ENCODE assay signal across 1 cellular context in genomic region chr5:112240011-112240410, GRCh38.
TF ChIP-seq lines count a peak whose summit lies in the region.

No MANE protein-coding gene starts in this region.

TF ChIP-seq in GM23338, 12 proteins besides CTCF, POLR2A, EP300 and RAD21 (continued from another document):
- TF ChIP-seq, protein P1, sequence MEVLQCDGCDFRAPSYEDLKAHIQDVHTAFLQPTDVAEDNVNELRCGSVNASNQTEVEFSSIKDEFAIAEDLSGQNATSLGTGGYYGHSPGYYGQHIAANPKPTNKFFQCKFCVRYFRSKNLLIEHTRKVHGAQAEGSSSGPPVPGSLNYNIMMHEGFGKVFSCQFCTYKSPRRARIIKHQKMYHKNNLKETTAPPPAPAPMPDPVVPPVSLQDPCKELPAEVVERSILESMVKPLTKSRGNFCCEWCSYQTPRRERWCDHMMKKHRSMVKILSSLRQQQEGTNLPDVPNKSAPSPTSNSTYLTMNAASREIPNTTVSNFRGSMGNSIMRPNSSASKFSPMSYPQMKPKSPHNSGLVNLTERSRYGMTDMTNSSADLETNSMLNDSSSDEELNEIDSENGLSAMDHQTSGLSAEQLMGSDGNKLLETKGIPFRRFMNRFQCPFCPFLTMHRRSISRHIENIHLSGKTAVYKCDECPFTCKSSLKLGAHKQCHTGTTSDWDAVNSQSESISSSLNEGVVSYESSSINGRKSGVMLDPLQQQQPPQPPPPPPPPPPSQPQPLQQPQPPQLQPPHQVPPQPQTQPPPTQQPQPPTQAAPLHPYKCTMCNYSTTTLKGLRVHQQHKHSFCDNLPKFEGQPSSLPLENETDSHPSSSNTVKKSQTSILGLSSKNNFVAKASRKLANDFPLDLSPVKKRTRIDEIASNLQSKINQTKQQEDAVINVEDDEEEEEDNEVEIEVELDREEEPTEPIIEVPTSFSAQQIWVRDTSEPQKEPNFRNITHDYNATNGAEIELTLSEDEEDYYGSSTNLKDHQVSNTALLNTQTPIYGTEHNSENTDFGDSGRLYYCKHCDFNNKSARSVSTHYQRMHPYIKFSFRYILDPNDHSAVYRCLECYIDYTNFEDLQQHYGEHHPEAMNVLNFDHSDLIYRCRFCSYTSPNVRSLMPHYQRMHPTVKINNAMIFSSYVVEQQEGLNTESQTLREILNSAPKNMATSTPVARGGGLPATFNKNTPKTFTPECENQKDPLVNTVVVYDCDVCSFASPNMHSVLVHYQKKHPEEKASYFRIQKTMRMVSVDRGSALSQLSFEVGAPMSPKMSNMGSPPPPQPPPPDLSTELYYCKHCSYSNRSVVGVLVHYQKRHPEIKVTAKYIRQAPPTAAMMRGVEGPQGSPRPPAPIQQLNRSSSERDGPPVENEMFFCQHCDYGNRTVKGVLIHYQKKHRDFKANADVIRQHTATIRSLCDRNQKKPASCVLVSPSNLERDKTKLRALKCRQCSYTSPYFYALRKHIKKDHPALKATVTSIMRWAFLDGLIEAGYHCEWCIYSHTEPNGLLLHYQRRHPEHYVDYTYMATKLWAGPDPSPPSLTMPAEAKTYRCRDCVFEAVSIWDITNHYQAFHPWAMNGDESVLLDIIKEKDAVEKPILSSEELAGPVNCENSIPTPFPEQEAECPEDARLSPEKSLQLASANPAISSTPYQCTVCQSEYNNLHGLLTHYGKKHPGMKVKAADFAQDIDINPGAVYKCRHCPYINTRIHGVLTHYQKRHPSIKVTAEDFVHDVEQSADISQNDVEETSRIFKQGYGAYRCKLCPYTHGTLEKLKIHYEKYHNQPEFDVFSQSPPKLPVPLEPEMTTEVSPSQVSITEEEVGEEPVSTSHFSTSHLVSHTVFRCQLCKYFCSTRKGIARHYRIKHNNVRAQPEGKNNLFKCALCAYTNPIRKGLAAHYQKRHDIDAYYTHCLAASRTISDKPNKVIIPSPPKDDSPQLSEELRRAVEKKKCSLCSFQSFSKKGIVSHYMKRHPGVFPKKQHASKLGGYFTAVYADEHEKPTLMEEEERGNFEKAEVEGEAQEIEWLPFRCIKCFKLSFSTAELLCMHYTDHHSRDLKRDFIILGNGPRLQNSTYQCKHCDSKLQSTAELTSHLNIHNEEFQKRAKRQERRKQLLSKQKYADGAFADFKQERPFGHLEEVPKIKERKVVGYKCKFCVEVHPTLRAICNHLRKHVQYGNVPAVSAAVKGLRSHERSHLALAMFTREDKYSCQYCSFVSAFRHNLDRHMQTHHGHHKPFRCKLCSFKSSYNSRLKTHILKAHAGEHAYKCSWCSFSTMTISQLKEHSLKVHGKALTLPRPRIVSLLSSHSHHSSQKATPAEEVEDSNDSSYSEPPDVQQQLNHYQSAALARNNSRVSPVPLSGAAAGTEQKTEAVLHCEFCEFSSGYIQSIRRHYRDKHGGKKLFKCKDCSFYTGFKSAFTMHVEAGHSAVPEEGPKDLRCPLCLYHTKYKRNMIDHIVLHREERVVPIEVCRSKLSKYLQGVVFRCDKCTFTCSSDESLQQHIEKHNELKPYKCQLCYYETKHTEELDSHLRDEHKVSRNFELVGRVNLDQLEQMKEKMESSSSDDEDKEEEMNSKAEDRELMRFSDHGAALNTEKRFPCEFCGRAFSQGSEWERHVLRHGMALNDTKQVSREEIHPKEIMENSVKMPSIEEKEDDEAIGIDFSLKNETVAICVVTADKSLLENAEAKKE (CRISPR knock-in tag; IDR thresholded peaks at IDR 0.05) = no peak
- TF ChIP-seq STAT1 (IDR thresholded peaks at IDR 0.05; ENCODE audit: unreplicated experiment) (no peak), POLR2AphosphoS5 (IDR thresholded peaks at IDR 0.05; ENCODE audit: low read depth) (no peak), ZNF331 (CRISPR knock-in tag; IDR thresholded peaks at IDR 0.05; ENCODE audit: low read depth) (no peak), JUNB (IDR thresholded peaks at IDR 0.05; ENCODE audit: unreplicated experiment) (no peak)
